Comparison of ENCODE assay signal across 8 cellular contexts in genomic region chr10:100508691-100509150, GRCh38. TPM values are rescaled to one million over a fixed set of nuclear protein-coding genes. Genes with fewer than 3 reads are reported as not detected.
DNase-seq lines count a peak whose midpoint lies in the region; ATAC-seq, FAIRE-seq and TF ChIP-seq lines count a peak whose summit lies in the region.

No MANE protein-coding gene starts in this region.

- peak; percentile 99 for ATAC-seq in GM23338

- H3K36me3 ChIP-seq in GM23338 (ENCODE audit: insufficient read depth) (no peaks in the 10 kb centered on the region), testis (ENCODE audit: low read depth, missing control alignments) (no peaks in the 10 kb centered on the region), uterus (no peaks in the 10 kb centered on the region)

- TF ChIP-seq CTCF in D721Med (IDR thresholded peaks at IDR 0.05; ENCODE audit: insufficient read depth, missing control alignments): peak; percentile 58
- peak; percentile 80 to 92 for TF ChIP-seq CTCF in GM23338 (conservative IDR thresholded peaks at IDR 0.05; ENCODE audit: low read depth in 2 of 2)
- TF ChIP-seq CTCF in testis (IDR thresholded peaks at IDR 0.05): peak in 2 of 3 experiments; percentile 23 to 30
- TF ChIP-seq CTCF in uterus (IDR thresholded peaks at IDR 0.05): peak in 1 of 4 experiments; percentile 7

- no peaks in the 10 kb centered on the region for H3F3A ChIP-seq in GM23338 (replicated peaks; ENCODE audit: low read depth)

- H3K4me1 Mint-ChIP-seq in GM23338: peaks cover 5% of the 10 kb centered on the region; the same call in 1 of the 3 replicates
- peaks cover 74% of the 10 kb centered on the region for H3K4me1 Mint-ChIP-seq in activated naive CD4-positive, alpha-beta T cell treated with anti-CD3 and anti-CD28 coated beads, Interleukin-2, amount 50 U/mL, for 24 hours
- peaks cover 41 to 43% of the 10 kb centered on the region in 2 donors for H3K4me1 Mint-ChIP-seq in immature natural killer cell

- H3K4me1 ChIP-seq in GM23338 (ENCODE audit: insufficient read depth): no peaks in the 10 kb centered on the region
- H3K4me1 ChIP-seq in testis: no peaks in the 10 kb centered on the region
- no peaks in the 10 kb centered on the region for H3K4me1 ChIP-seq in uterus

- no peak for DNase-seq in D721Med (ENCODE audit: insufficient read length, low spot score)
- DNase-seq in GM23338 (ENCODE audit: low spot score): peak; percentile 91
- peak; percentile 23 for DNase-seq in NCI-H82 treated with DMSO at 0.1 percent for 48 hours (lab: John Stamatoyannopoulos, UW; ENCODE audit: unreplicated experiment)
- DNase-seq in immature natural killer cell: peak; percentile 28 to 47 (median 43)
- DNase-seq in testis: peak; percentile 18
- DNase-seq in NCI-H187 (lab: John Stamatoyannopoulos, UW): no peak
- DNase-seq in uterus: no peak

- peaks cover 4% of the 10 kb centered on the region for H3K27me3 Mint-ChIP-seq in GM23338 (ENCODE audit: insufficient read depth, low read depth, poor library complexity)
- H3K27me3 Mint-ChIP-seq in activated naive CD4-positive, alpha-beta T cell treated with anti-CD3 and anti-CD28 coated beads, Interleukin-2, amount 50 U/mL, for 24 hours: no peaks in the 10 kb centered on the region
- peaks cover 0 to 4% (median 4%) of the 10 kb centered on the region in 3 donors for H3K27me3 Mint-ChIP-seq in immature natural killer cell (ENCODE audit: low read depth in 3 of 3)

- no peaks in the 10 kb centered on the region for H3K9me3 Mint-ChIP-seq in GM23338
- H3K9me3 Mint-ChIP-seq in activated naive CD4-positive, alpha-beta T cell treated with anti-CD3 and anti-CD28 coated beads, Interleukin-2, amount 50 U/mL, for 24 hours: no peaks in the 10 kb centered on the region
- no peaks in the 10 kb centered on the region for H3K9me3 Mint-ChIP-seq in immature natural killer cell

- H3K27ac ChIP-seq in GM23338 (ENCODE audit: low read depth): no peak overlapping the region
- H3K27ac ChIP-seq in testis: no peak overlapping the region
- no peak overlapping the region for H3K27ac ChIP-seq in uterus

- H3K9me2 ChIP-seq in GM23338 (ENCODE audit: insufficient read depth): no peaks in the 10 kb centered on the region

- H3K79me2 ChIP-seq in GM23338 (replicated peaks; ENCODE audit: insufficient read depth): no peaks in the 10 kb centered on the region

- intact Hi-C loops in testis (cut with DNase I; ENCODE audit: low total_unique reads): no loop called here
- intact Hi-C loops in uterus (cut with DNase I; ENCODE audit: low total_unique reads): no loop called here

- no peaks in the 10 kb centered on the region for H3K27me3 ChIP-seq in GM23338 (ENCODE audit: insufficient read depth)
- no peaks in the 10 kb centered on the region for H3K27me3 ChIP-seq in testis
- no peaks in the 10 kb centered on the region for H3K27me3 ChIP-seq in uterus

- no peaks in the 10 kb centered on the region for H4K20me1 ChIP-seq in GM23338 (replicated peaks; ENCODE audit: insufficient read depth)

- 65 to 76% methylated on average over 3 of the region's 3 CpGs for WGBS in testis, 2 donors

- no peak overlapping the region for H3K27ac Mint-ChIP-seq in GM23338
- H3K27ac Mint-ChIP-seq in activated naive CD4-positive, alpha-beta T cell treated with anti-CD3 and anti-CD28 coated beads, Interleukin-2, amount 50 U/mL, for 24 hours: peak overlapping the region; percentile 84
- peak overlapping the region in 3 of 6 donors; percentile 22 to 62 (median 40) for H3K27ac Mint-ChIP-seq in immature natural killer cell

- TF ChIP-seq POLR2A in testis (IDR thresholded peaks at IDR 0.05) (no peak), uterus (IDR thresholded peaks at IDR 0.05) (no peak)

- no peak overlapping the region for H3K4me3 Mint-ChIP-seq in GM23338
- H3K4me3 Mint-ChIP-seq in activated naive CD4-positive, alpha-beta T cell treated with anti-CD3 and anti-CD28 coated beads, Interleukin-2, amount 50 U/mL, for 24 hours: peak overlapping the region; percentile 64
- H3K4me3 Mint-ChIP-seq in immature natural killer cell: peak overlapping the region in 4 of 5 donors; percentile 34 to 53 (median 42)

- H3K36me3 Mint-ChIP-seq in GM23338 (ENCODE audit: low read depth) (no peaks in the 10 kb centered on the region), immature natural killer cell (peaks cover 11 to 42% (median 17%) of the 10 kb centered on the region in 3 donors)
- peaks cover 12% of the 10 kb centered on the region for H3K36me3 Mint-ChIP-seq in activated naive CD4-positive, alpha-beta T cell treated with anti-CD3 and anti-CD28 coated beads, Interleukin-2, amount 50 U/mL, for 24 hours

- no peak overlapping the region for H3K4me2 ChIP-seq in GM23338

- no peak for FAIRE-seq in D721Med (lab: Jason Lieb, UNC)

- no peak overlapping the region for H3K4me3 ChIP-seq in GM23338
- no peak overlapping the region for H3K4me3 ChIP-seq in testis
- H3K4me3 ChIP-seq in uterus: no peak overlapping the region

- H2AFZ ChIP-seq in GM23338: no peak overlapping the region

- H3K9me3 ChIP-seq in testis: no peaks in the 10 kb centered on the region
- H3K9me3 ChIP-seq in uterus: no peaks in the 10 kb centered on the region

TF ChIP-seq in GM23338, 12 proteins besides CTCF, POLR2A, EP300 and RAD21 (continues in another document):
- TF ChIP-seq ZNF114 (CRISPR knock-in tag; IDR thresholded peaks at IDR 0.05) (no peak), STAT1 (IDR thresholded peaks at IDR 0.05; ENCODE audit: unreplicated experiment) (no peak), CREB1 (CRISPR knock-in tag; IDR thresholded peaks at IDR 0.05; ENCODE audit: low read depth) (no peak), EZH2phosphoT487 (IDR thresholded peaks at IDR 0.05; ENCODE audit: unreplicated experiment) (no peak)

RNA-seq across cellular contexts. Expression of gene SEC31B, which starts 10.9 kb away (rescaled TPM):
- 5.8 and 6.7 TPM in 2 replicates for total RNA-seq in GM23338 (2014; rRNA removed; shearing (Covaris generic))
- polyA plus RNA-seq in GM23338 (2016; fragmentation: Nextera tagmentation; extraction: Ambion mirVana) (2.9 TPM in 2 replicates), immature natural killer cell (under 1 TPM in 2 of 3 donors, not detected in 1; 0.18 to 0.57 TPM), testis (ENCODE audit: insufficient read depth, low read depth, low replicate concordance) (23.1 TPM)
- total RNA-seq in testis (10 to 100 TPM; 32.8 to 42.0 TPM), uterus (10 to 100 TPM in 2 of 4 donors, 1 to 10 TPM in 2; 7.6 to 19.5 (median 13.8) TPM)

RNA-seq across cellular contexts. Expression of gene NDUFB8, which starts 20.9 kb away (rescaled TPM):
- 131 and 133 TPM in 2 replicates for total RNA-seq in GM23338 (2014; rRNA removed; shearing (Covaris generic))
- 464 and 520 TPM in 2 replicates for polyA plus RNA-seq in GM23338 (2016; fragmentation: Nextera tagmentation; extraction: Ambion mirVana)
- polyA plus RNA-seq in immature natural killer cell: 100 to 1,000 TPM; 419 to 713 (median 668) TPM
- 100 to 1,000 TPM; 141 to 219 TPM for total RNA-seq in testis
- 150 TPM for polyA plus RNA-seq in testis (ENCODE audit: insufficient read depth, low read depth, low replicate concordance)
- total RNA-seq in uterus: 100 to 1,000 TPM in 2 of 4 donors, 10 to 100 TPM in 2; 78.3 to 134 (median 111) TPM

RNA-seq across cellular contexts. Expression of gene HIF1AN, which starts 27.0 kb away (rescaled TPM):
- 25.3 and 26.3 TPM in 2 replicates for total RNA-seq in GM23338 (2014; rRNA removed; shearing (Covaris generic))
- polyA plus RNA-seq in GM23338 (2016; fragmentation: Nextera tagmentation; extraction: Ambion mirVana) (9.1 and 9.9 TPM in 2 replicates), immature natural killer cell (10 to 100 TPM; 26.0 to 41.2 (median 33.3) TPM), testis (ENCODE audit: insufficient read depth, low read depth, low replicate concordance) (81.0 TPM)
- total RNA-seq in testis (10 to 100 TPM; 30.9 to 34.3 TPM), uterus (10 to 100 TPM in 2 of 4 donors, 1 to 10 TPM in 2; 2.8 to 36.2 (median 13.6) TPM)

RNA-seq across cellular contexts. Expression of gene WNT8B, which starts 45.9 kb away (rescaled TPM):
- 1.3 and 1.9 TPM in 2 replicates for total RNA-seq in GM23338 (2014; rRNA removed; shearing (Covaris generic))
- polyA plus RNA-seq in GM23338 (2016; fragmentation: Nextera tagmentation; extraction: Ambion mirVana) (0.26 and 0.74 TPM in 2 replicates), immature natural killer cell (not detected), testis (ENCODE audit: insufficient read depth, low read depth, low replicate concordance) (0.20 TPM)
- total RNA-seq in testis (under 1 TPM in 1 of 2 donors, not detected in 1; 0.37 TPM), uterus (under 1 TPM in 1 of 4 donors, not detected in 3; 0.28 TPM)

Comparison
In these comparisons a context has a peak if more than half of its experiments do, and no peak if none do; other contexts are left out.
1. DNase-seq: peak in GM23338 (single experiment), NCI-H82 treated with DMSO at 0.1 percent for 48 hours (single experiment), immature natural killer cell (3 of 3) and testis (single experiment); none in D721Med (single experiment), NCI-H187 (0 of 2) and uterus (0 of 2).